In the genomic region with DNA sequence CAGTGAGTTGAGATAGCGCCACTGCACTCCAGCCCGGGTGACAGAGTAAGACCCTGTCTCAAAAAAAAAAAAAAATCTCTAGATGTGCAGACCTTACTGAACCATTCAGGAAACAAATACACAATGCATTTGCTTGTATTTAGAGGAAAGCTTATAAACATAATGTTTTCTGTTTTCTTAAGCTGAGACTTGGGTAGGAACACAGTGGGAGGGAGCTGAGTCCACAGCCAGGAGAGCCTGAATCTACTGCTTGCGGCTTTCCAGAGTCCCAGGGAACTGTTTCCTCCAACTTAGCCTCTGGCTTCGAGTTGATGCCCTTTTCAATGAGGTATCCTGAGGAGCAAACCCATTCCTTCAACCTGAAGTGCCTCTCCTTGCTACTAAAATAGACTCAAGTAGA, we compare ENCODE assay signal across 30 cellular contexts.
"Had no signal": no experiment of that assay in that cellular context is flagged by ENCODE, and none has a peak within 500 bp of the region (broad histone marks: within the 10 kb centered on the region; RNA-seq: fewer than 3 reads in every experiment).

No MANE protein-coding gene starts in this region.

- ATAC-seq: activated naive CD4-positive, alpha-beta T cell treated with anti-CD3 and anti-CD28 coated beads, Interleukin-2, amount 50 U/mL, for 72 hours; activated T-cell treated with anti-CD3 and anti-CD28 coated beads, Interleukin-2, amount 50 U/mL, for 72 hours; esophagus mucosa; gastrocnemius medialis had no signal

- H3K4me1 ChIP-seq: ascending aorta, breast epithelium, gastrocnemius medialis had no signal

- H3K27ac ChIP-seq: ascending aorta, breast epithelium, cardiac muscle cell, coronary artery, dorsolateral prefrontal cortex, gastrocnemius medialis had no signal

- H3K27me3 ChIP-seq: ascending aorta, breast epithelium, gastrocnemius medialis had no signal

- H3K9me3 ChIP-seq: ascending aorta, breast epithelium, gastrocnemius medialis had no signal

- H3K36me3 Mint-ChIP-seq: activated naive CD4-positive, alpha-beta T cell treated with anti-CD3 and anti-CD28 coated beads, Interleukin-2, amount 10 ng/mL, durations not matched to agents 7 days and 5 days; activated naive CD4-positive, alpha-beta T cell treated with anti-CD3 and anti-CD28 coated beads, Interleukin-2, amount 50 U/mL, for 72 hours; activated naive CD8-positive, alpha-beta T cell treated with anti-CD3 and anti-CD28 coated beads, Interleukin-2, amount 10 ng/mL, durations not matched to agents 7 days and 5 days; brain had no signal

- H3K9me3 Mint-ChIP-seq: activated CD4-positive, alpha-beta memory T cell treated with anti-CD3 and anti-CD28 coated beads, Interleukin-2, amount 10 ng/mL, durations not matched to agents 7 days and 5 days; activated CD4-positive, alpha-beta T cell treated with anti-CD3 and anti-CD28 coated beads, Interleukin-2, amount 10 ng/mL, durations not matched to agents 7 days and 5 days; activated naive CD4-positive, alpha-beta T cell treated with anti-CD3 and anti-CD28 coated beads, Interleukin-2, amount 10 ng/mL, durations not matched to agents 7 days and 5 days; activated naive CD4-positive, alpha-beta T cell treated with anti-CD3 and anti-CD28 coated beads, Interleukin-2, amount 50 U/mL, for 72 hours; activated naive CD8-positive, alpha-beta T cell treated with anti-CD3 and anti-CD28 coated beads, Interleukin-2, amount 10 ng/mL, durations not matched to agents 7 days and 5 days; activated T-cell treated with anti-CD3 and anti-CD28 coated beads, Interleukin-2, amount 50 U/mL, for 24 hours; activated T-cell treated with anti-CD3 and anti-CD28 coated beads, Interleukin-2, amount 50 U/mL, for 72 hours; central memory CD8-positive, alpha-beta T cell; dendritic cell treated with granulocyte-macrophage colony-stimulating factor and Interleukin-4, amounts not matched to agents 40 ng/mL and 50 ng/mL, for 4 days; endodermal cell had no signal

- H3K4me3 ChIP-seq: ascending aorta, breast epithelium, cardiac muscle cell, coronary artery, dorsolateral prefrontal cortex, gastrocnemius medialis had no signal

- H3K4me1 Mint-ChIP-seq: activated naive CD8-positive, alpha-beta T cell treated with anti-CD3 and anti-CD28 coated beads, Interleukin-2, amount 10 ng/mL, durations not matched to agents 7 days and 5 days; central memory CD8-positive, alpha-beta T cell had no signal

- H3K4me3 Mint-ChIP-seq: activated CD4-positive, alpha-beta memory T cell treated with anti-CD3 and anti-CD28 coated beads, Interleukin-2, amount 10 ng/mL, durations not matched to agents 7 days and 5 days; activated CD4-positive, alpha-beta T cell treated with anti-CD3 and anti-CD28 coated beads, Interleukin-2, amount 10 ng/mL, durations not matched to agents 7 days and 5 days; activated naive CD4-positive, alpha-beta T cell treated with anti-CD3 and anti-CD28 coated beads, Interleukin-2, amount 10 ng/mL, durations not matched to agents 7 days and 5 days; activated naive CD8-positive, alpha-beta T cell treated with anti-CD3 and anti-CD28 coated beads, Interleukin-2, amount 10 ng/mL, durations not matched to agents 7 days and 5 days; activated T-cell treated with anti-CD3 and anti-CD28 coated beads, Interleukin-2, amount 50 U/mL, for 24 hours; activated T-cell treated with anti-CD3 and anti-CD28 coated beads, Interleukin-2, amount 50 U/mL, for 72 hours; brain; central memory CD8-positive, alpha-beta T cell; dendritic cell treated with granulocyte-macrophage colony-stimulating factor and Interleukin-4, amounts not matched to agents 40 ng/mL and 50 ng/mL, for 4 days; endodermal cell had no signal

- H3K27ac Mint-ChIP-seq: activated CD4-positive, alpha-beta memory T cell treated with anti-CD3 and anti-CD28 coated beads, Interleukin-2, amount 10 ng/mL, durations not matched to agents 7 days and 5 days; activated CD4-positive, alpha-beta T cell treated with anti-CD3 and anti-CD28 coated beads, Interleukin-2, amount 10 ng/mL, durations not matched to agents 7 days and 5 days; activated naive CD4-positive, alpha-beta T cell treated with anti-CD3 and anti-CD28 coated beads, Interleukin-2, amount 10 ng/mL, durations not matched to agents 7 days and 5 days; activated naive CD4-positive, alpha-beta T cell treated with anti-CD3 and anti-CD28 coated beads, Interleukin-2, amount 50 U/mL, for 72 hours; activated naive CD8-positive, alpha-beta T cell treated with anti-CD3 and anti-CD28 coated beads, Interleukin-2, amount 10 ng/mL, durations not matched to agents 7 days and 5 days; activated T-cell treated with anti-CD3 and anti-CD28 coated beads, Interleukin-2, amount 50 U/mL, for 24 hours; activated T-cell treated with anti-CD3 and anti-CD28 coated beads, Interleukin-2, amount 50 U/mL, for 72 hours; brain; dendritic cell treated with granulocyte-macrophage colony-stimulating factor and Interleukin-4, amounts not matched to agents 40 ng/mL and 50 ng/mL, for 4 days; endodermal cell had no signal

- DNase-seq: activated CD4-positive, alpha-beta memory T cell treated with anti-CD3 and anti-CD28 coated beads, Interleukin-2, amount 10 ng/mL, durations not matched to agents 7 days and 5 days; activated CD4-positive, alpha-beta T cell treated with anti-CD3 and anti-CD28 coated beads for 4 hours; activated CD4-positive, alpha-beta T cell treated with anti-CD3 and anti-CD28 coated beads, Interleukin-2, amount 10 ng/mL, durations not matched to agents 7 days and 5 days; activated CD4-positive, alpha-beta T cell treated with anti-CD3 and anti-CD28 coated beads, Interleukin-2, amount 50 U/mL, for 4 hours; activated CD4-positive, CD25-positive, alpha-beta regulatory T cell; activated CD4-positive, CD25-positive, alpha-beta regulatory T cell treated with anti-CD3 and anti-CD28 coated beads, Interleukin-2, amount 50 U/mL, for 72 hours; activated CD8-positive, alpha-beta memory T cell treated with anti-CD3 and anti-CD28 coated beads, Interleukin-2, amount 50 U/mL, for 48 hours; activated gamma-delta T cell; activated naive CD4-positive, alpha-beta T cell; activated naive CD4-positive, alpha-beta T cell treated with anti-CD3 and anti-CD28 coated beads, Interleukin-2, amount 10 ng/mL, durations not matched to agents 7 days and 5 days; activated naive CD8-positive, alpha-beta T cell treated with anti-CD3 and anti-CD28 coated beads, Interleukin-2, amount 10 ng/mL, durations not matched to agents 7 days and 5 days; activated T-cell treated with anti-CD3 and anti-CD28 coated beads for 4 hours; activated T-cell treated with anti-CD3 and anti-CD28 coated beads, Interleukin-2, amount 50 U/mL, for 24 hours; activated T-cell treated with anti-CD3 and anti-CD28 coated beads, Interleukin-2, amount 50 U/mL, for 72 hours; dorsolateral prefrontal cortex; effector memory CD4-positive, alpha-beta T cell; endodermal cell; foreskin fibroblast; gastrocnemius medialis; glutamatergic neuron; T-helper 2 cell had no signal

- H3K36me3 ChIP-seq: ascending aorta, breast epithelium, cardiac muscle cell, gastrocnemius medialis had no signal
